29 cellular contexts compared by ENCODE assay signal in genomic region chr15:79820176-79820575, GRCh38.
"Had no signal": no experiment of that assay in that cellular context is flagged by ENCODE, and none has a peak within 500 bp of the region (broad histone marks: within the 10 kb centered on the region; RNA-seq: fewer than 3 reads in every experiment).

No MANE protein-coding gene starts in this region.

- H3K9me3 ChIP-seq: ovary, psoas muscle, right lobe of liver, sigmoid colon, thoracic aorta, thyroid gland, upper lobe of right lung had no signal

- H3K27ac ChIP-seq: neural progenitor cell, ovary, parathyroid adenoma, psoas muscle, right lobe of liver, sigmoid colon, stomach, thoracic aorta, thyroid gland, tibial nerve, upper lobe of right lung, vagina had no signal

- H3K27me3 ChIP-seq: neural progenitor cell, ovary, right lobe of liver, sigmoid colon, stomach, thyroid gland, tibial nerve, upper lobe of right lung, vagina had no signal

- H2AFZ ChIP-seq: neural progenitor cell, parathyroid adenoma had no signal

- H3K79me2 ChIP-seq: parathyroid adenoma had no signal

- H3K4me1 ChIP-seq: neural progenitor cell, parathyroid adenoma, psoas muscle, right lobe of liver, sigmoid colon, stomach, tibial nerve, upper lobe of right lung, vagina had no signal

- H3K4me2 ChIP-seq: neural progenitor cell had no signal

- H3K27me3 Mint-ChIP-seq: progenitor cell of endocrine pancreas; stimulated activated naive B cell treated with anti-CD40 and anti-IgM and Interleukin-4, amounts not matched to agents 10 μg/mL and 1 μg/mL and 100 μg/mL, for 72 hours; stimulated activated naive CD8-positive, alpha-beta T cell treated with anti-CD3 and anti-CD28 coated beads, Interleukin-15, Interleukin-2, amounts not matched to agents 100 ng/mL and 50 ng/mL, for 24 hours; type B pancreatic cell had no signal

- H3K4me3 Mint-ChIP-seq: natural killer cell; nephron; neural progenitor cell; stimulated activated effector memory CD8-positive, alpha-beta T cell treated with anti-CD3 and anti-CD28 coated beads, Interleukin-12 subunit alpha, Interleukin-12 subunit beta, amount 100 ng/mL, for 72 hours; stimulated activated naive B cell treated with anti-CD40 and anti-IgM and Interleukin-4, amounts not matched to agents 10 μg/mL and 1 μg/mL and 100 μg/mL, for 72 hours; stimulated activated naive CD8-positive, alpha-beta T cell treated with anti-CD3 and anti-CD28 coated beads, Interleukin-15, Interleukin-2, amounts not matched to agents 100 ng/mL and 50 ng/mL, for 24 hours; type B pancreatic cell had no signal

- H3K9ac ChIP-seq: neural progenitor cell, parathyroid adenoma had no signal

- H3K4me1 Mint-ChIP-seq: natural killer cell; stimulated activated effector memory CD8-positive, alpha-beta T cell treated with anti-CD3 and anti-CD28 coated beads, Interleukin-12 subunit alpha, Interleukin-12 subunit beta, amount 100 ng/mL, for 72 hours had no signal

- ATAC-seq: natural killer cell; psoas muscle; right cardiac atrium; right lobe of liver; stimulated activated effector memory CD8-positive, alpha-beta T cell treated with anti-CD3 and anti-CD28 coated beads, Interleukin-12 subunit alpha, Interleukin-12 subunit beta, amount 100 ng/mL, for 72 hours; stimulated activated naive B cell treated with anti-CD40 and anti-IgM and Interleukin-4, amounts not matched to agents 10 μg/mL and 1 μg/mL and 100 μg/mL, for 72 hours had no signal

- DNase-seq: natural killer cell; occipital lobe; ovary; posterior cingulate gyrus; psoas muscle; right cardiac atrium; right lobe of liver; sigmoid colon; small intestine; stimulated activated CD4-positive, alpha-beta T cell treated with anti-CD3 and anti-CD28 coated beads, Interleukin-15, amount 100 ng/mL, for 24 hours; stimulated activated CD4-positive, alpha-beta T cell treated with anti-CD3 and anti-CD28 coated beads, Interleukin-2, amount 100 ng/mL, for 24 hours; stimulated activated CD4-positive, alpha-beta T cell treated with anti-CD3 and anti-CD28 coated beads, Interleukin-2, amount 100 ng/mL, for 48 hours; stimulated activated CD4-positive, alpha-beta T cell treated with anti-CD3 and anti-CD28 coated beads, Interleukin-4, amount 100 ng/mL, for 24 hours; stimulated activated naive B cell treated with anti-CD40 and anti-IgM and Interleukin-4, amounts not matched to agents 10 μg/mL and 1 μg/mL and 100 μg/mL, for 72 hours; stimulated activated naive CD4-positive, alpha-beta T cell treated with Interleukin-2 at 50 U/mL for 16 hours; stomach; upper lobe of right lung had no signal

- H3K27ac Mint-ChIP-seq: natural killer cell; nephron; neural progenitor cell; progenitor cell of endocrine pancreas; stimulated activated effector memory CD8-positive, alpha-beta T cell treated with anti-CD3 and anti-CD28 coated beads, Interleukin-12 subunit alpha, Interleukin-12 subunit beta, amount 100 ng/mL, for 72 hours; stimulated activated naive B cell treated with anti-CD40 and anti-IgM and Interleukin-4, amounts not matched to agents 10 μg/mL and 1 μg/mL and 100 μg/mL, for 72 hours; stimulated activated naive CD8-positive, alpha-beta T cell treated with anti-CD3 and anti-CD28 coated beads, Interleukin-15, Interleukin-2, amounts not matched to agents 100 ng/mL and 50 ng/mL, for 24 hours; type B pancreatic cell had no signal

- H3K4me3 ChIP-seq: neural progenitor cell, ovary, psoas muscle, right lobe of liver, sigmoid colon, stomach, thoracic aorta, thyroid gland, tibial nerve, upper lobe of right lung, vagina had no signal

- FAIRE-seq: small intestine, urothelium cell line had no signal

- H3K36me3 ChIP-seq: neural progenitor cell, ovary, right lobe of liver, sigmoid colon, stomach, thoracic aorta, thyroid gland, tibial nerve, upper lobe of right lung, vagina had no signal

- H3K36me3 Mint-ChIP-seq: natural killer cell; stimulated activated effector memory CD8-positive, alpha-beta T cell treated with anti-CD3 and anti-CD28 coated beads, Interleukin-12 subunit alpha, Interleukin-12 subunit beta, amount 100 ng/mL, for 72 hours had no signal
